In genomic region chr15:94480289-94480834, GRCh38 we compare ENCODE assay signal across 12 cellular contexts.
"Had no signal": no experiment of that assay in that cellular context is flagged by ENCODE, and none has a peak within 500 bp of the region (broad histone marks: within the 10 kb centered on the region; RNA-seq: fewer than 3 reads in every experiment).

No MANE protein-coding gene starts in this region.

- ATAC-seq: activated CD8-positive, alpha-beta T cell treated with anti-CD3 and anti-CD28 coated beads, Interleukin-2, amount 10 ng/mL, durations not matched to agents 7 days and 5 days; heart left ventricle; left lung; right cardiac atrium; T-cell had no signal

- DNase-seq: activated CD4-positive, alpha-beta T cell treated with anti-CD3 and anti-CD28 coated beads for 48 hours; activated CD8-positive, alpha-beta memory T cell treated with anti-CD3 and anti-CD28 coated beads, Interleukin-2, amount 50 U/mL, for 48 hours; activated CD8-positive, alpha-beta T cell treated with anti-CD3 and anti-CD28 coated beads, Interleukin-2, amount 10 ng/mL, durations not matched to agents 7 days and 5 days; heart left ventricle; islet precursor cell; left lung; right cardiac atrium; small intestine; T-cell; transverse colon; WERI-Rb-1 had no signal

- H3K27ac ChIP-seq: cardiac muscle cell, heart left ventricle, left lung, transverse colon, WERI-Rb-1 had no signal
